ENCODE assay signal across 1 cellular context in the genomic region with DNA sequence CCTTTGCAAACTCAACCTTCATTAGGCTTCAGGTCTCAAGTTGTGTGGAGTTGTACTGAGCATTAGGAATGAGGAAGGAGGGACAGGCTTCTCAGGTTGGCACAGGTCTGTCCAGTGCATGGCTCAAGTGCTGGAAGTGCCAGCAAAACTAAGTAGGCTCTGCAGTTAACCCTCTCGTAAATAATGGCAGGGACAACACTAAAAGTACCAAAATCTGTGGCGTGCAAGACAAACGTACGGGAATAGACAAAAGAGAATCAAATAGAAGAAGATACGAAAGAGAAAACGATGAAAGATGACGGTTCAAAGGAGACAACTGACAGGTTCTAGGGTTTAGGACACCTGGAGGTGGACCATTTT.
TF ChIP-seq lines count a peak whose summit lies in the region.

No MANE protein-coding gene starts in this region.

TF ChIP-seq in HCT116, 20 proteins besides CTCF, POLR2A, EP300 and RAD21 (continued from another document):
- TF ChIP-seq TCF7L2 (IDR thresholded peaks at IDR 0.05; ENCODE audit: borderline replicate concordance, extremely low read depth, insufficient read depth, insufficient read length), result no peak
TF ChIP-seq in HCT116: peak in this region for 0.
